Comparison of ENCODE assay signal across 1 cellular context in genomic region chr9:33560217-33560616, GRCh38.
TF ChIP-seq lines count a peak whose summit lies in the region.

No MANE protein-coding gene starts in this region.

TF ChIP-seq in K562, 482 proteins besides CTCF, POLR2A, EP300 and RAD21:
- TF ChIP-seq TAL1 (IDR thresholded peaks at IDR 0.05): peak; percentile 80
- peak; percentile 73 for TF ChIP-seq TCF3 (CRISPR knock-in tag; IDR thresholded peaks at IDR 0.05)
- TF ChIP-seq GABPA (tag; conservative IDR thresholded peaks at IDR 0.05; ENCODE audit: low read depth): peak; percentile 51; the same call in 1 of the 2 replicates
- TF ChIP-seq SOX6 (IDR thresholded peaks at IDR 0.05): peak; percentile 65; the same call in 1 of the 2 replicates
- peak; percentile 56; the same call in 1 of the 2 replicates for TF ChIP-seq ETV1 (tag; conservative IDR thresholded peaks at IDR 0.05; ENCODE audit: low read depth)
- 0 out of 2 replicates have a peak, but pooled peaks have one; percentile 18 for TF ChIP-seq MAFG (tag; conservative IDR thresholded peaks at IDR 0.05)
- 0 out of 4 replicates have a peak, but pooled peaks of 1 of the 2 experiments have one; percentile 19 for TF ChIP-seq NRF1 (conservative IDR thresholded peaks at IDR 0.05 in 1 of 2, IDR thresholded peaks at IDR 0.05 in 1 of 2)
- peak; percentile 94 for TF ChIP-seq ZSCAN29 (IDR thresholded peaks at IDR 0.05)
- peak; percentile 79 for TF ChIP-seq CBFA2T3 (IDR thresholded peaks at IDR 0.05)
- TF ChIP-seq NFIC (IDR thresholded peaks at IDR 0.05): peak; percentile 31; the same call in 1 of the 2 replicates
- 0 out of 2 replicates have a peak, but pooled peaks have one; percentile 36 for TF ChIP-seq MTA2 (IDR thresholded peaks at IDR 0.05; ENCODE audit: low read depth)
- TF ChIP-seq SMAD4 (CRISPR knock-in tag; conservative IDR thresholded peaks at IDR 0.05): peak; percentile 84
- peak; percentile 79 for TF ChIP-seq NCOR1 (IDR thresholded peaks at IDR 0.05)
- peak; percentile 51; the same call in 1 of the 2 replicates for TF ChIP-seq DPF2 (IDR thresholded peaks at IDR 0.05)
- TF ChIP-seq SMARCA4 (IDR thresholded peaks at IDR 0.05): peak; percentile 54; the same call in 1 of the 2 replicates
- TF ChIP-seq ARID1B (IDR thresholded peaks at IDR 0.05): peak; percentile 82
- TF ChIP-seq TRIM24 (IDR thresholded peaks at IDR 0.05): peak in 1 of 2 experiments; percentile 47; a peak in 2 of 4 replicates
- TF ChIP-seq MEIS2 (IDR thresholded peaks at IDR 0.05; ENCODE audit: partially characterized antibody): peak; percentile 18
- TF ChIP-seq CBFA2T2 (conservative IDR thresholded peaks at IDR 0.05): peak; percentile 78
- TF ChIP-seq ZEB2 (IDR thresholded peaks at IDR 0.05): 0 out of 2 replicates have a peak, but pooled peaks have one; percentile 22
- TF ChIP-seq CTBP1 (IDR thresholded peaks at IDR 0.05; ENCODE audit: borderline replicate concordance): peak; percentile 35; the same call in 1 of the 2 replicates
